15 cellular contexts compared by ENCODE assay signal in genomic region chr13:38902551-38902950, GRCh38.
"Had no signal": no experiment of that assay in that cellular context is flagged by ENCODE, and none has a peak within 500 bp of the region (broad histone marks: within the 10 kb centered on the region; RNA-seq: fewer than 3 reads in every experiment).

No MANE protein-coding gene starts in this region.

- H3K9me3 ChIP-seq: esophagus muscularis mucosa, left lung, sigmoid colon, tibial nerve had no signal

- DNase-seq: activated CD4-positive, alpha-beta T cell treated with anti-CD3 and anti-CD28 coated beads, Interleukin-2, amount 50 U/mL, for 4 hours; activated effector memory CD4-positive, alpha-beta T cell treated with Interleukin-2 at 50 U/mL for 16 hours; activated T-cell treated with anti-CD3 and anti-CD28 coated beads, Interleukin-2, amount 50 U/mL, for 1 hour; amygdala; dermis blood vessel endothelial cell; left lung; mesenchymal stem cell; nephron progenitor cell; sigmoid colon; stimulated activated CD4-positive, alpha-beta T cell treated with anti-CD3 and anti-CD28 coated beads, Interleukin-2, amount 100 ng/mL, for 24 hours; stimulated activated naive B cell treated with anti-CD40 and anti-IgM and Interleukin-4, amounts not matched to agents 10 μg/mL and 1 μg/mL and 100 μg/mL, for 72 hours had no signal

- H3K27me3 ChIP-seq: esophagus muscularis mucosa, left lung, sigmoid colon, tibial nerve had no signal

- ATAC-seq: activated CD4-positive, CD25-positive, alpha-beta regulatory T cell treated with anti-CD3 and anti-CD28 coated beads, Interleukin-2, amount 50 U/mL, for 24 hours; activated naive CD4-positive, alpha-beta T cell treated with anti-CD3 and anti-CD28 coated beads, Interleukin-2, amount 50 U/mL, for 72 hours; left lung; stimulated activated naive B cell treated with anti-CD40 and anti-IgM and Interleukin-4, amounts not matched to agents 10 μg/mL and 1 μg/mL and 100 μg/mL, for 72 hours had no signal

- H3K36me3 ChIP-seq: esophagus muscularis mucosa, left lung, sigmoid colon, tibial nerve had no signal

- H3K27ac ChIP-seq: esophagus muscularis mucosa, left lung, sigmoid colon, tibial nerve had no signal

- H3K4me3 ChIP-seq: esophagus muscularis mucosa, left lung, sigmoid colon, tibial nerve had no signal

- H3K4me1 ChIP-seq: left lung, tibial nerve had no signal
